ENCODE assay signal across 8 cellular contexts in genomic region chrX:103464774-103465117, GRCh38. TPM values are rescaled to one million over a fixed set of nuclear protein-coding genes. Genes with fewer than 3 reads are reported as not detected.
DNase-seq lines count a peak whose midpoint lies in the region; ATAC-seq and TF ChIP-seq lines count a peak whose summit lies in the region.

No MANE protein-coding gene starts in this region.

- DNase-seq in activated gamma-delta T cell treated with Interleukin-2 at 50 U/mL for 16 hours (peak; percentile 66), activated gamma-delta T cell (lab: John Stamatoyannopoulos, UW) (no peak), NCI-H2081 treated with DMSO at 0.1 percent for 48 hours (lab: John Stamatoyannopoulos, UW) (peak; percentile 54), cardiac fibroblast (ENCODE audit: low read depth in 2 of 2) (peak; percentile 81 to 83), left colon (peak; percentile 45 to 78)
- peak; percentile 68 to 71 for DNase-seq in stimulated activated CD4-positive, alpha-beta T cell treated with anti-CD3 and anti-CD28 coated beads, Interleukin-2, amount 100 ng/mL, for 48 hours

- TF ChIP-seq CTCF in WI38 (IDR thresholded peaks at IDR 0.05; ENCODE audit: low read depth, low read length) (peak; percentile 75), cardiac fibroblast (IDR thresholded peaks at IDR 0.05; ENCODE audit: low read depth, low read length) (peak; percentile 72)

- intact Hi-C loops in left colon (cut with DNase I, micrococcal nuclease) = loop anchor here in 1 of 2 donors (2.0 to 10.0 kb wide), 2 partner anchors 122 to 250 kb away; partner anchors contain the start of gene BEX4

- H3K4me3 ChIP-seq in WI38 (ENCODE audit: low read depth, low read length) = no peak overlapping the region
- H3K4me3 ChIP-seq in cardiac fibroblast (replicated peaks in 1 of 2; ENCODE audit: low read depth in 2 of 2, low read length in 2 of 2) = peak overlapping the region; percentile 19 to 39

- ATAC-seq in HG02938 (IDR thresholded peaks at IDR 0.05; ENCODE audit: unreplicated experiment) (peak; percentile 99), left colon (peak; percentile 93)

RNA-seq across cellular contexts. Expression of gene RAB40A, which starts 54.5 kb away (rescaled TPM):
- under 1 TPM in 1 of 2 donors, not detected in 1; 0.27 TPM for total RNA-seq in left colon
